28 cellular contexts compared by ENCODE assay signal in the genomic region with DNA sequence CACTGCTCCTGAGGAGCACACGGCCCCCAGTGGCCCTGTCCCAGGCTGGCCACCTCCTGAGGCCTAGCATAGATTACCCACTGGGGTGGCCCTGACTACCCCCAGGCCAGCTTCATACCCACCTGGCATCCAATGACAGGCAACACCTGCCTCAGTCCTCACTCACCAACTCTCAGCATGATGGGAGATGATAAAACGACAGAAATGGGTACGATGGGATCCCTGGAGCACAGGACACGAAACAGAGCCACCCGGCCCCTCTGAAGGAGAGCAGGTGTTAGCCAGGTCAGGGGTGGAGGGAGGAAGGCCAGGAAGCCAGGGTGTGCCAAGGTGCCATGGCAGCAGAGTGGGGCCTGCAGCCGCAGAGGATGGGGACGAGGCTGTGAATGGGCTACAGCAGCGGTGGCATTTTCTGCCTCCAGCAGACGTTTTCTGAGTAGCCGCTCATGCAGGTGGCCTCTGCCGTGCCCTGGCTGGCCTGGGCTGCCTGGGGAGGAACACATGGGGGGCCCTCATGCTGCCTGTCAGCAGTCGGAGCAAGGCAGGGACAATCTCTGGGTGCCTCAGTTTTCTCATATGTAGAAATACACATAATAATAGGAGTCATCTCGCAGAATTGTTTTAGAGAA. TPM values are rescaled to one million over a fixed set of nuclear protein-coding genes. Genes with fewer than 3 reads are reported as not detected.
"Had no signal": no experiment of that assay in that cellular context is flagged by ENCODE, and none has a peak within 500 bp of the region (broad histone marks: within the 10 kb centered on the region; RNA-seq: fewer than 3 reads in every experiment).

No MANE protein-coding gene starts in this region.

- H3K27ac ChIP-seq: cardiac muscle cell, esophagus muscularis mucosa, lower lobe of right lung, thyroid gland, upper lobe of right lung had no signal

- H3K9me3 ChIP-seq: esophagus muscularis mucosa, lower lobe of right lung, thyroid gland, upper lobe of right lung had no signal

- H3K4me1 ChIP-seq: esophagus muscularis mucosa, lower lobe of right lung, thyroid gland, upper lobe of right lung had no signal

- H3K36me3 ChIP-seq: cardiac muscle cell, esophagus muscularis mucosa, lower lobe of right lung, thyroid gland, upper lobe of right lung had no signal

- H3K27me3 ChIP-seq: cardiac muscle cell, thyroid gland had no signal

- DNase-seq: activated B cell treated with CpG ODN at 0.5 μM for 24 hours; activated CD4-positive, alpha-beta T cell treated with anti-CD3 and anti-CD28 coated beads for 36 hours; activated CD4-positive, alpha-beta T cell treated with anti-CD3 and anti-CD28 coated beads, Interleukin-2, amount 50 U/mL, for 4 hours; activated CD8-positive, alpha-beta memory T cell treated with anti-CD3 and anti-CD28 coated beads, Interleukin-2, amount 50 U/mL, for 48 hours; activated gamma-delta T cell; activated naive CD4-positive, alpha-beta T cell treated with anti-CD3 and anti-CD28 coated beads, Interleukin-2, amount 50 U/mL, for 16 hours; activated naive CD8-positive, alpha-beta T cell treated with anti-CD3 and anti-CD28 coated beads, Interleukin-2, amount 50 U/mL, for 24 hours; activated T-cell treated with anti-CD3 and anti-CD28 coated beads, Interleukin-2, amount 50 U/mL, for 72 hours; dermis blood vessel endothelial cell; effector memory CD8-positive, alpha-beta T cell; hippocampal formation; left cardiac atrium; lower lobe of right lung; mesendoderm; naive B cell; stimulated activated CD4-positive, alpha-beta T cell treated with anti-CD3 and anti-CD28 coated beads, Interleukin-12 subunit alpha, Interleukin-12 subunit beta, amount 100 ng/mL, for 4 hours; substantia nigra; T1000; thyroid gland; upper lobe of right lung had no signal

- H3K4me3 ChIP-seq: cardiac muscle cell, esophagus muscularis mucosa, lower lobe of right lung, thyroid gland, upper lobe of right lung had no signal

RNA-seq across cellular contexts. Expression of gene FGF3, which starts 50.2 kb away (rescaled TPM):
- total RNA-seq: activated B cell treated with CpG ODN at 0.5 μM for 24 hours; activated CD4-positive, alpha-beta T cell treated with anti-CD3 and anti-CD28 coated beads for 36 hours; activated T-cell treated with anti-CD3 and anti-CD28 coated beads, Interleukin-2, amount 50 U/mL, for 72 hours; dermis blood vessel endothelial cell; esophagus muscularis mucosa; frontal cortex; left cardiac atrium; lower lobe of right lung; mucosa of gallbladder; neural crest cell; osteoblast; progenitor cell of endocrine pancreas; T-helper 1 cell treated with Interleukin-12 subunit alpha and Interleukin-12 subunit beta and Interleukin-4 antibody, amounts not matched to agents 30 ng/mL and 1 ng/mL, for 36 hours; thyroid gland; upper lobe of right lung had no signal
- polyA plus RNA-seq: cardiac muscle cell had no signal
